In the genomic region with DNA sequence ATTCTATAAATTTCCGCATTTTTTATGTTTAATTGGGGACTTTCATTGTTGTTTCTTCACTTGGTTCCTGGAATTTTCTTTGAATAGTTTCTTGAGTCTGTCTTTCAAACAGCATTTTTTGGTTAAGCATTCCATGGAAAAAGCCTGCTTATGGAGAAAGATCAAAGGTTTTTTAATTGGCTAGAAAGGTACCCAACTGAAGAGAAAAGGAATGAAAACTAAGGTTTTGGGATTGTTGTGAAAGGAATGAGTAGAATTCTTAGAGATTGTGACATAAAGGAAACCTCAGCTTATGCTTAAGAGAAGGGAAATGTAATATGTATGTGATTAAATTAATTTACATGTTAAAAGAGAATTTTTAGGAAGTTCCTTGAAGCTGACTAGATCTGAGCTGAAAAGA, we compare ENCODE assay signal across 1 cellular context.
TF ChIP-seq lines count a peak whose summit lies in the region.

No MANE protein-coding gene starts in this region.

TF ChIP-seq in H1, 55 proteins besides CTCF, POLR2A, EP300 and RAD21:
- TF ChIP-seq TAF1 (IDR thresholded peaks at IDR 0.05; ENCODE audit: low read depth, low read length), result no peak
- TF ChIP-seq CHD7 (IDR thresholded peaks at IDR 0.05; ENCODE audit: insufficient replicate concordance, low read length), result peak; percentile 35
